In the genomic region with DNA sequence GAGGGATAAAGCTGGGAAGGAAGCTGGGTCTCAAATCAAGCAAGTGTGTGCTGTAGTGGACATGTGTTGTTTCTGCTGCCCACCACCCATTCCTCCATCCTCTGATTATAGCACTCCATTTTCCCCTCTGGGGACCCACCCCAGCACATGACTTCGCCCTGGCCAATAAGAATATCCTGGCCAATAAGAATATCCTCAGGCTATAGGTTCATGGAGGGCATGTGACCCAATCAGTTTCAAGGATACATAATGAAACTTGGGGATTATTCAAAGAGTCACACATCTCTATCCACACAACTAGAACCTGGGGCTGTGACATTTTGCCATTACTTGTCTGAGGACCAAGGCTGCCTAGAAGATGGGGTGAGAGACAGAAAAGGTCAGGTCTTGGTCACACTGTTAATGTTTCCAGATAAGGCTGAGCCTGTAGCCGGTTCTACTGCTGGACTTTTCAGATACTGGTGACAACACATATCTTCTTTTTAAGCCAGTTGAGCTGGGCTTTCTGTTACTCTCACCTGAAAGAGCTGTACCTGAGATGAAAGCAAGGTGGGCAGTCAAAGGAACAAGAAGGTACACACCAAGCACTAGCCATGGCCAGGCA, we compare ENCODE assay signal across 16 cellular contexts. TPM values are rescaled to one million over a fixed set of nuclear protein-coding genes. Genes with fewer than 3 reads are reported as not detected.
DNase-seq lines count a peak whose midpoint lies in the region; ATAC-seq, FAIRE-seq and TF ChIP-seq lines count a peak whose summit lies in the region.
"Had no signal": no experiment of that assay in that cellular context is flagged by ENCODE, and none has a peak within 500 bp of the region (broad histone marks: within the 10 kb centered on the region; RNA-seq: fewer than 3 reads in every experiment).

No MANE protein-coding gene starts in this region.

- peaks cover 54% of the 10 kb centered on the region for H3K4me1 ChIP-seq in A549
- H3K4me1 ChIP-seq in CD8-positive, alpha-beta T cell (ENCODE audit: insufficient read depth, low read length): peaks cover 34% of the 10 kb centered on the region
- peaks cover 69% of the 10 kb centered on the region for H3K4me1 ChIP-seq in HepG2 (ENCODE audit: insufficient read depth, low read length)

- TF ChIP-seq RAD21 in A549 (conservative IDR thresholded peaks at IDR 0.05 in 1 of 2, IDR thresholded peaks at IDR 0.05 in 1 of 2): no peak
- no peak for TF ChIP-seq RAD21 in HepG2 (CRISPR knock-in tag; IDR thresholded peaks at IDR 0.05)

- no peak for DNase-seq in A549 (ENCODE audit: low read depth in 1 of 2, low spot score in 1 of 2)
- DNase-seq in CD8-positive, alpha-beta T cell: no peak
- no peak for DNase-seq in WTC11 (ENCODE audit: low spot score)
- DNase-seq in glutamatergic neuron: no peak
- no peak for DNase-seq in occipital lobe (lab: John Stamatoyannopoulos, UW)
- no peak for DNase-seq in HepG2 (ENCODE audit: low spot score)
- no peak for DNase-seq in NCI-H128 (lab: John Stamatoyannopoulos, UW; ENCODE audit: unreplicated experiment)
- DNase-seq: central memory CD4-positive, alpha-beta T cell; left colon; NCI-H2171 treated with DMSO at 0.1 percent for 48 hours; stimulated activated CD4-positive, alpha-beta T cell treated with anti-CD3 and anti-CD28 coated beads, Interleukin-1b, Interleukin-23, amount 100 ng/mL, for 48 hours; stimulated activated CD8-positive, alpha-beta memory T cell treated with anti-CD3 and anti-CD28 coated beads, Interleukin-4, amount 100 ng/mL, for 48 hours; SW 1271 had no signal

- CTCF ChIA-PET in A549 (lab: Yijun Ruan, JAX): interaction anchor here (0.9 to 14.7 kb wide), 14 partner anchors 69 to 445 kb away, joined by 3 to 482 read pairs (median 6); no protein-coding TSS in a partner anchor
- CTCF ChIA-PET in CD8-positive, alpha-beta T cell (lab: Charles Lee): interaction anchor here (0.7 to 14.9 kb wide), 15 partner anchors 12 to 224 kb away, joined by 3 to 276 read pairs (median 7); a partner anchor contains a TSS
- CTCF ChIA-PET in WTC11 (lab: Charles Lee): interaction anchor here (1.0 to 13.1 kb wide), 16 partner anchors 14 to 469 kb away, joined by 3 to 464 read pairs (median 6); a partner anchor contains a TSS
- CTCF ChIA-PET in HepG2 (lab: Yijun Ruan, JAX; ENCODE audit: low intra/inter-chr PET ratio, low total read pairs): interaction anchor here (2.3 kb wide), 1 partner anchor 73 kb away, joined by 20 read pairs; no protein-coding TSS in a partner anchor

- intact Hi-C loops in CD8-positive, alpha-beta T cell (cut with DNase I, micrococcal nuclease): loop anchor here (5.0 to 10.0 kb wide), 4 partner anchors 388 to 422 kb away; a partner anchor contains a TSS
- intact Hi-C loops in HepG2 (cut with micrococcal nuclease; ENCODE audit: unreplicated experiment): loop anchor here (10.0 kb wide), 1 partner anchor 62 kb away; no protein-coding TSS in a partner anchor

- no peaks in the 10 kb centered on the region for H3K9me3 ChIP-seq in A549
- H3K9me3 ChIP-seq in CD8-positive, alpha-beta T cell (ENCODE audit: low read length): no peaks in the 10 kb centered on the region
- H3K9me3 ChIP-seq in HepG2 (ENCODE audit: low read length): no peaks in the 10 kb centered on the region

- H3K27me3 Mint-ChIP-seq in CD8-positive, alpha-beta T cell (ENCODE audit: low read depth): no peaks in the 10 kb centered on the region
- no peaks in the 10 kb centered on the region for H3K27me3 Mint-ChIP-seq in WTC11 (ENCODE audit: low read depth)
- H3K27me3 Mint-ChIP-seq in glutamatergic neuron (ENCODE audit: unreplicated experiment): peaks cover 18% of the 10 kb centered on the region

- in situ Hi-C loops in HepG2 (cut with HindIII; ENCODE audit: extremely low pct_ligation_motif_present, low pct_unique_long_range_greater_than_20kb): loop anchor here (5.0 kb wide), 2 partner anchors 36 to 71 kb away; a partner anchor contains a TSS

- no peaks in the 10 kb centered on the region for H3K36me3 Mint-ChIP-seq in CD8-positive, alpha-beta T cell
- H3K36me3 Mint-ChIP-seq in WTC11: no peaks in the 10 kb centered on the region
- peaks cover 5% of the 10 kb centered on the region for H3K36me3 Mint-ChIP-seq in glutamatergic neuron (ENCODE audit: unreplicated experiment)

- TF ChIP-seq POLR2A in A549 (IDR thresholded peaks at IDR 0.05; ENCODE audit: low read length): no peak
- no peak for TF ChIP-seq POLR2A in HepG2 (IDR thresholded peaks at IDR 0.05; ENCODE audit: insufficient read depth in 1 of 2, low read depth in 2 of 2, low read length in 2 of 2)

- H3K4me3 ChIP-seq in A549: no peak overlapping the region
- no peak overlapping the region for H3K4me3 ChIP-seq in CD8-positive, alpha-beta T cell (ENCODE audit: low read depth, low read length)
- no peak overlapping the region for H3K4me3 ChIP-seq in HepG2 (replicated peaks in 1 of 3; ENCODE audit: insufficient read depth in 1 of 3, low read depth in 2 of 3, low read length in 3 of 3)

- no peaks in the 10 kb centered on the region for H3K27me3 ChIP-seq in CD8-positive, alpha-beta T cell (ENCODE audit: insufficient read depth, low read length)
- H3K27me3 ChIP-seq in HepG2 (ENCODE audit: control insufficient read depth in 1 of 2, insufficient read depth in 2 of 2, low read length in 2 of 2): no peaks in the 10 kb centered on the region

- POLR2A ChIA-PET in A549 (lab: Yijun Ruan, JAX) (interaction anchor here (1.4 to 4.9 kb wide), 2 partner anchors 72 to 147 kb away, joined by 4 to 73 read pairs; a partner anchor contains a TSS), WTC11 (lab: Charles Lee) (interaction anchor here (1.6 kb wide), 1 partner anchor 22 kb away, joined by 5 read pairs; no protein-coding TSS in a partner anchor), HepG2 (lab: Yijun Ruan, JAX) (interaction anchor here (1.3 to 21.6 kb wide), 4 partner anchors 9 to 147 kb away, joined by 4 to 618 read pairs (median 14); a partner anchor contains a TSS)
- POLR2A ChIA-PET in CD8-positive, alpha-beta T cell (lab: Charles Lee): interaction anchor here (1.9 to 2.9 kb wide), 2 partner anchors 31 to 33 kb away, joined by 11 to 17 read pairs; a partner anchor contains a TSS

- TF ChIP-seq CTCF in A549 (IDR thresholded peaks at IDR 0.05): no peak
- TF ChIP-seq CTCF in CD8-positive, alpha-beta T cell (IDR thresholded peaks at IDR 0.05): no peak
- no peak for TF ChIP-seq CTCF in WTC11 (IDR thresholded peaks at IDR 0.05)
- TF ChIP-seq CTCF in glutamatergic neuron (IDR thresholded peaks at IDR 0.05; ENCODE audit: partially characterized antibody, unreplicated experiment): no peak
- no peak for TF ChIP-seq CTCF in HepG2 (CRISPR knock-in tag; IDR thresholded peaks at IDR 0.05)

- H3K27ac ChIP-seq in A549 (no peak overlapping the region; a peak in 1 of 6 replicates), HepG2 (ENCODE audit: extremely low read length, insufficient read depth, low read length) (no peak overlapping the region)
- H3K27ac ChIP-seq in CD8-positive, alpha-beta T cell (ENCODE audit: low read depth, low read length): no peak overlapping the region

- H2AFZ ChIP-seq in HepG2 (ENCODE audit: low read length): no peak overlapping the region

- H3K36me3 ChIP-seq in CD8-positive, alpha-beta T cell (ENCODE audit: insufficient read depth, low read length): no peaks in the 10 kb centered on the region
- H3K36me3 ChIP-seq in HepG2 (replicated peaks in 1 of 2; ENCODE audit: control insufficient read depth in 1 of 2, insufficient read depth in 2 of 2, low read length in 2 of 2): peaks cover 4 to 22% of the 10 kb centered on the region in 2 experiments; a peak in 4 of 5 replicates

- H3K4me2 ChIP-seq in A549 (no peak overlapping the region), HepG2 (ENCODE audit: low read depth, low read length) (no peak overlapping the region)

- no peak overlapping the region for H3K4me3 Mint-ChIP-seq in CD8-positive, alpha-beta T cell
- H3K4me3 Mint-ChIP-seq in WTC11: no peak overlapping the region
- H3K4me3 Mint-ChIP-seq in glutamatergic neuron (ENCODE audit: unreplicated experiment): no peak overlapping the region

- H3K4me1 Mint-ChIP-seq in CD8-positive, alpha-beta T cell (ENCODE audit: low read depth): peaks cover 44% of the 10 kb centered on the region
- peaks cover 34% of the 10 kb centered on the region for H3K4me1 Mint-ChIP-seq in WTC11
- H3K4me1 Mint-ChIP-seq in glutamatergic neuron (ENCODE audit: low read depth, unreplicated experiment): peaks cover 61% of the 10 kb centered on the region

- H4K20me1 ChIP-seq in HepG2 (ENCODE audit: insufficient read depth, low read length): peaks cover 37% of the 10 kb centered on the region

- H3K27ac Mint-ChIP-seq in CD8-positive, alpha-beta T cell: peak overlapping the region; percentile 7
- H3K27ac Mint-ChIP-seq in WTC11 (peak overlapping the region; percentile 4), glutamatergic neuron (ENCODE audit: unreplicated experiment) (peak overlapping the region; percentile 63)

- no TSS peak for BruUV-seq in HepG2 (replicated peaks; lab: Mats Ljungman, UMichigan)

- ATAC-seq in A549 (no peak), WTC11 (no peak), GM18511 (IDR thresholded peaks at IDR 0.05; ENCODE audit: unreplicated experiment) (no peak), HepG2 (no peak)
- no peak for ATAC-seq in CD8-positive, alpha-beta T cell
- ATAC-seq: left colon had no signal

- no peak for TF ChIP-seq EP300 in A549 (IDR thresholded peaks at IDR 0.05)
- TF ChIP-seq EP300 in HepG2 (IDR thresholded peaks at IDR 0.05; ENCODE audit: low read depth in 2 of 2, low read length in 2 of 2): no peak
- TF ChIP-seq EP300 in HepG2 (CRISPR knock-in tag; IDR thresholded peaks at IDR 0.05; ENCODE audit: borderline replicate concordance): no peak

- H3K9me3 Mint-ChIP-seq in CD8-positive, alpha-beta T cell: no peaks in the 10 kb centered on the region
- H3K9me3 Mint-ChIP-seq in WTC11 (no peaks in the 10 kb centered on the region), glutamatergic neuron (ENCODE audit: unreplicated experiment) (peaks cover 15% of the 10 kb centered on the region)

- WGBS in A549 (ENCODE audit: missing lambda C conversion rate): 73% methylated on average over 2 of the region's 2 CpGs
- 94% methylated on average over 2 of the region's 2 CpGs for WGBS in HepG2 (ENCODE audit: low lambda C conversion rate)

- peaks cover 43% of the 10 kb centered on the region for H3K79me2 ChIP-seq in HepG2 (ENCODE audit: insufficient read depth, low read length)

- FAIRE-seq in A549 (lab: Jason Lieb, UNC) (no peak), HepG2 (lab: Jason Lieb, UNC) (no peak)
- FAIRE-seq: GM12891, HTR-8/SVneo had no signal

- no peak overlapping the region for H3K9ac ChIP-seq in HepG2 (ENCODE audit: insufficient read depth, low read depth, low read length)

RNA-seq across cellular contexts. Expression of a gene that starts 33.7 kb away (rescaled TPM):
- 12.3 and 26.3 TPM in 2 replicates for polyA plus RNA-seq in A549 (2011; rRNA removed)
- polyA plus RNA-seq in A549 (2012; cell fraction: cytosol; rRNA removed): 8.3 and 9.9 TPM in 2 replicates
- polyA plus RNA-seq in A549 (2012; cell fraction: nucleus; rRNA removed): 37.5 and 46.4 TPM in 2 replicates
- polyA plus RNA-seq in A549 (2017; fragmentation: RNase III; extraction: RNeasy Plus Mini Kit Qiagen cat#74134 plus additional on column Dnase treatment): 22.4 to 29.7 TPM (median 28.4 TPM) in 3 replicates
- 47.9 and 52.2 TPM in 2 replicates for polyA minus RNA-seq in A549 (2011; rRNA and poly(A)+ RNA removed)
- total RNA-seq in CD8-positive, alpha-beta T cell: 10 to 100 TPM; 48.5 to 52.9 TPM
- 38.5 to 54.9 TPM (median 42.5 TPM) in 3 replicates for total RNA-seq in WTC11 (2021)
- 465 TPM for total RNA-seq in glutamatergic neuron (ENCODE audit: unreplicated experiment)
- 68.5 TPM for total RNA-seq in occipital lobe
- 21.2 and 24.8 TPM in 2 replicates for total RNA-seq in HepG2 (2016; rRNA removed; fragmentation: Illumina TruSeq; extraction: Trizol)
- 4.9 and 7.5 TPM in 2 replicates for total RNA-seq in HepG2 (2016; cell fraction: cytosol; rRNA removed; fragmentation: Illumina TruSeq; extraction: Trizol; ENCODE audit: low read depth)
- total RNA-seq in HepG2 (2016; cell fraction: insoluble cytoplasmic fraction; rRNA removed; fragmentation: Illumina TruSeq; extraction: Trizol): 16.3 and 25.6 TPM in 2 replicates
- 5.8 and 6.0 TPM in 2 replicates for total RNA-seq in HepG2 (2016; cell fraction: membrane; rRNA removed; fragmentation: Illumina TruSeq; extraction: Trizol)
- 24.8 and 30.3 TPM in 2 replicates for total RNA-seq in HepG2 (2016; cell fraction: nucleus; rRNA removed; fragmentation: Illumina TruSeq; extraction: Trizol)
- 16.8 and 23.2 TPM in 2 replicates for polyA plus RNA-seq in HepG2 (2011; rRNA removed)
- 8.3 and 9.6 TPM in 2 replicates for polyA plus RNA-seq in HepG2 (2011; cell fraction: cytosol; rRNA removed)
- polyA plus RNA-seq in HepG2 (2011; cell fraction: nucleus; rRNA removed): 155 and 159 TPM in 2 replicates
- 42.0 and 44.5 TPM in 2 replicates for polyA plus RNA-seq in HepG2 (2012)
- 0.96 and 1.4 TPM in 2 replicates for polyA plus RNA-seq in HepG2 (2016; cell fraction: cytosol; fragmentation: Illumina TruSeq; extraction: Trizol; ENCODE audit: low read depth)
- polyA plus RNA-seq in HepG2 (2016; cell fraction: insoluble cytoplasmic fraction; fragmentation: Illumina TruSeq; extraction: Trizol; ENCODE audit: low read depth): 16.0 and 20.4 TPM in 2 replicates
- polyA plus RNA-seq in HepG2 (2016; cell fraction: membrane; fragmentation: Illumina TruSeq; extraction: Trizol; ENCODE audit: low read depth): 2.4 and 3.0 TPM in 2 replicates
- 72.8 and 77.7 TPM in 2 replicates for polyA plus RNA-seq in HepG2 (2016; cell fraction: nucleus; fragmentation: Illumina TruSeq; extraction: Trizol; ENCODE audit: insufficient read depth, low read depth)
- polyA minus RNA-seq in HepG2 (2011; rRNA and poly(A)+ RNA removed; ENCODE audit: low replicate concordance): 39.4 and 67.1 TPM in 2 replicates
- 13.7 and 17.4 TPM in 2 replicates for polyA minus RNA-seq in HepG2 (2011; cell fraction: cytosol; rRNA and poly(A)+ RNA removed)
- polyA minus RNA-seq in HepG2 (2011; cell fraction: nucleus; rRNA and poly(A)+ RNA removed): 65.8 and 83.4 TPM in 2 replicates

Comparison
In these comparisons a context has a peak if more than half of its experiments do, and no peak if none do; other contexts are left out.
1. H3K27ac Mint-ChIP-seq: peak in every context shown above with its lines; median percentile 63 in glutamatergic neuron; 7 in CD8-positive, alpha-beta T cell; 4 in WTC11.